ENCODE assay signal across 8 cellular contexts in the genomic region with DNA sequence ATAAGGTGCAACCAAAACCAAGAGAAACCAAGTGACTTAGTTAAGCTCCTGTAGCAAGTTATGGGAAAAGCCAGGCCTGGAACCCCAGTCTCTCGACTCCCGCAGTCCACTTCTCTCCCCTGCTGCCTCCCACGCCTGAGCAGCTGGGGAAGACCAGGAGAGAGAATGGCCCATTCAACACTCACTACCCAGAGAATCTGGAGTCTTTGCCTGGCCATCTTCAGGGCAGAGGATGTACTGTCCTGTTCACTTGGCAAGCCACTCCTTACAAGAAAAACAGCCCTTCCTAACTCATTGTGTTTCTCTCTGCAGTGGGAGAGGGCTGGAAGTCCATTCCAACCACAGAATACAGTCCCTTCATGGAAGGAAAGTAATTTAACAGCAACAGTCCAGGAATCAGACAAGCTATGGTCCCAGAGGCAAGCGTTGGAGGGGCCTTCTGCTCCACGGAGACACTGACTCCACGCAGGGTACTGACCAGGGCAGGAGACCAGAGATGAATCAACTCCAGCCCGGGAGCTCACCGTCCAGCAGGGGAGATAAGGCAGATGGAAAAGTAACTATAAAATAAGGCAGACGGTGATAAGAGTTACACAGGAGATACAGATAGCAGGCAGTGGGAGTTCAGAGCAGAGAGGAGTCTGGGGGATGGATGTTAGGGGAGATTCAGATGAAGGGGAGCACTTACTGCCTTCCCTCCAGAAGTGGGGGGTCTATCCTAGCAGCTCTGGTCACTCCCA. TPM values are rescaled to one million over a fixed set of nuclear protein-coding genes. Genes with fewer than 3 reads are reported as not detected.
DNase-seq lines count a peak whose midpoint lies in the region; ATAC-seq, FAIRE-seq and TF ChIP-seq lines count a peak whose summit lies in the region.

No MANE protein-coding gene starts in this region.

- no peak for TF ChIP-seq CTCF in activated CD8-positive, alpha-beta T cell treated with anti-CD3 and anti-CD28 coated beads for 36 hours (IDR thresholded peaks at IDR 0.05)
- no peak for TF ChIP-seq CTCF in left ventricle myocardium inferior (IDR thresholded peaks at IDR 0.05; ENCODE audit: borderline replicate concordance)
- TF ChIP-seq CTCF in sigmoid colon (IDR thresholded peaks at IDR 0.05), result no peak

- H3K36me3 Mint-ChIP-seq in activated CD8-positive, alpha-beta T cell treated with anti-CD3 and anti-CD28 coated beads for 36 hours (ENCODE audit: low read depth), result peaks cover 5% of the 10 kb centered on the region

- H3K4me3 ChIP-seq in left ventricle myocardium inferior (peak overlapping the region; percentile 92), sigmoid colon (peak overlapping the region; percentile 44 to 86 (median 82))

- H3K27ac Mint-ChIP-seq in activated CD8-positive, alpha-beta T cell treated with anti-CD3 and anti-CD28 coated beads for 36 hours, result peak overlapping the region; percentile 72

- DNase-seq in G401 (ENCODE audit: low spot score) (peak; percentile 55), left ventricle myocardium inferior (no peak), sigmoid colon (no peak), SIG-M5 treated with dmso at 0.1 percent for 504 hours (lab: John Stamatoyannopoulos, UW; ENCODE audit: unreplicated experiment) (no peak), RCC 7860 (ENCODE audit: low spot score) (no peak)
- DNase-seq in activated CD8-positive, alpha-beta T cell treated with anti-CD3 and anti-CD28 coated beads for 36 hours, result no peak

- intact Hi-C loops in activated CD8-positive, alpha-beta T cell treated with anti-CD3 and anti-CD28 coated beads for 36 hours (cut with micrococcal nuclease), result no loop called here
- intact Hi-C loops in left ventricle myocardium inferior (cut with micrococcal nuclease), result no loop called here
- intact Hi-C loops in sigmoid colon (cut with DNase I), result no loop called here

- no peak for FAIRE-seq in RCC 7860 (lab: Jason Lieb, UNC)

- no peaks in the 10 kb centered on the region for H3K9me3 ChIP-seq in left ventricle myocardium inferior (replicated peaks)
- H3K9me3 ChIP-seq in sigmoid colon, result no peaks in the 10 kb centered on the region

- TF ChIP-seq EP300 in sigmoid colon (IDR thresholded peaks at IDR 0.05), result no peak

- CTCF ChIA-PET in activated CD8-positive, alpha-beta T cell treated with anti-CD3 and anti-CD28 coated beads for 36 hours (lab: Charles Lee), result interaction anchor here (0.9 to 2.9 kb wide), 5 partner anchors 29 to 107 kb away, joined by 3 to 10 read pairs (median 5); no protein-coding TSS in a partner anchor

- H3K27ac ChIP-seq in left ventricle myocardium inferior (replicated peaks) (peak overlapping the region; percentile 89), sigmoid colon (peak overlapping the region; percentile 84 to 94 (median 87))

- no peaks in the 10 kb centered on the region for H3K27me3 ChIP-seq in left ventricle myocardium inferior (ENCODE audit: low read depth)
- no peaks in the 10 kb centered on the region for H3K27me3 ChIP-seq in sigmoid colon

- no peaks in the 10 kb centered on the region for H3K9me3 Mint-ChIP-seq in activated CD8-positive, alpha-beta T cell treated with anti-CD3 and anti-CD28 coated beads for 36 hours

- 54 to 74% methylated on average over 9 of the region's 9 CpGs for WGBS in sigmoid colon, 2 donors

- no peaks in the 10 kb centered on the region for H3K27me3 Mint-ChIP-seq in activated CD8-positive, alpha-beta T cell treated with anti-CD3 and anti-CD28 coated beads for 36 hours

- H3K36me3 ChIP-seq in left ventricle myocardium inferior (no peaks in the 10 kb centered on the region), sigmoid colon (peaks cover 0 to 7% (median 0%) of the 10 kb centered on the region in 4 donors)

- H3K4me1 Mint-ChIP-seq in activated CD8-positive, alpha-beta T cell treated with anti-CD3 and anti-CD28 coated beads for 36 hours (ENCODE audit: low read depth), result peaks cover 30% of the 10 kb centered on the region

- peaks cover 56% of the 10 kb centered on the region for H3K4me1 ChIP-seq in left ventricle myocardium inferior
- H3K4me1 ChIP-seq in sigmoid colon, result peaks cover 0 to 33% (median 28%) of the 10 kb centered on the region in 4 donors

- peak overlapping the region; percentile 74 for H3K4me3 Mint-ChIP-seq in activated CD8-positive, alpha-beta T cell treated with anti-CD3 and anti-CD28 coated beads for 36 hours

- no peak for TF ChIP-seq POLR2A in sigmoid colon (IDR thresholded peaks at IDR 0.05)

- ATAC-seq in activated CD8-positive, alpha-beta T cell treated with anti-CD3 and anti-CD28 coated beads for 36 hours, result no peak
- ATAC-seq in GM19351 (IDR thresholded peaks at IDR 0.05; ENCODE audit: unreplicated experiment) (no peak), GM21381 (IDR thresholded peaks at IDR 0.05; ENCODE audit: unreplicated experiment) (no peak)

- POLR2A ChIA-PET in activated CD8-positive, alpha-beta T cell treated with anti-CD3 and anti-CD28 coated beads for 36 hours (lab: Charles Lee), result interaction anchor here (0.6 to 1.7 kb wide), 4 partner anchors 18 to 165 kb away, joined by 3 to 6 read pairs (median 4); no protein-coding TSS in a partner anchor

- in situ Hi-C loops in G401 (cut with HindIII; ENCODE audit: low sequenced_read_pairs), result no loop called here

RNA-seq across cellular contexts. Expression of a gene that starts 1.6 kb away (rescaled TPM):
- 0.06 and 1.9 TPM in 2 replicates for total RNA-seq in G401 (2014; rRNA removed; shearing (Covaris generic))
- total RNA-seq in activated CD8-positive, alpha-beta T cell treated with anti-CD3 and anti-CD28 coated beads for 36 hours, result 10 to 100 TPM; 15.3 to 17.9 TPM
- 18.4 TPM for total RNA-seq in left ventricle myocardium inferior
- total RNA-seq in sigmoid colon, result 10 to 100 TPM in 2 of 4 donors, 1 to 10 TPM in 2; 6.4 to 19.5 (median 11.7) TPM
- polyA plus RNA-seq in sigmoid colon, result 10 to 100 TPM in 1 of 3 donors, 1 to 10 TPM in 2; 1.8 to 11.3 (median 2.3) TPM
